ENCODE assay signal across 1 cellular context in genomic region chr14:101541063-101541462, GRCh38.
TF ChIP-seq lines count a peak whose summit lies in the region.

No MANE protein-coding gene starts in this region.

TF ChIP-seq in H1, 55 proteins besides CTCF, POLR2A, EP300 and RAD21:
- TF ChIP-seq GTF2F1 (IDR thresholded peaks at IDR 0.05; ENCODE audit: borderline replicate concordance, low read depth, low read length) = no peak
- no peak for TF ChIP-seq SP4 (IDR thresholded peaks at IDR 0.05; ENCODE audit: low read length)
- no peak for TF ChIP-seq RNF2 (IDR thresholded peaks at IDR 0.05; ENCODE audit: borderline replicate concordance, low read depth, low read length, missing control alignments, poor library complexity, severe bottlenecking)
- no peak for TF ChIP-seq CREB1 (IDR thresholded peaks at IDR 0.05)
- no peak for TF ChIP-seq RFX5 (IDR thresholded peaks at IDR 0.05; ENCODE audit: borderline replicate concordance, low read depth, low read length)
- TF ChIP-seq SUZ12 (IDR thresholded peaks at IDR 0.05; ENCODE audit: low read length) = no peak
- no peak for TF ChIP-seq KDM4A (IDR thresholded peaks at IDR 0.05; ENCODE audit: low read depth, low read length, severe bottlenecking)
- TF ChIP-seq SP2 (IDR thresholded peaks at IDR 0.05; ENCODE audit: low read length) = no peak
- TF ChIP-seq PHF8 (conservative IDR thresholded peaks at IDR 0.05; ENCODE audit: low read depth, low read length) = no peak
- no peak for TF ChIP-seq TAF7 (optimal IDR thresholded peaks at IDR 0.05; ENCODE audit: borderline replicate concordance, low read depth, low read length)
- no peak for TF ChIP-seq MAX (IDR thresholded peaks at IDR 0.05)
- TF ChIP-seq RXRA (IDR thresholded peaks at IDR 0.05; ENCODE audit: insufficient read depth, low read depth, low read length) = no peak
- no peak for TF ChIP-seq JUN (IDR thresholded peaks at IDR 0.05; ENCODE audit: low read depth, low read length)
